8 cellular contexts compared by ENCODE assay signal in genomic region chr14:87679094-87679493, GRCh38.
"Had no signal": no experiment of that assay in that cellular context is flagged by ENCODE, and none has a peak within 500 bp of the region (broad histone marks: within the 10 kb centered on the region; RNA-seq: fewer than 3 reads in every experiment).

No MANE protein-coding gene starts in this region.

- H3K4me3 ChIP-seq: GM23248, HAP-1, K562 had no signal

- DNase-seq: GM23248, GOT3, H7, IMR-90, KG1 had no signal

- H3K36me3 ChIP-seq: HAP-1 had no signal

- H3K4me1 ChIP-seq: HAP-1 had no signal

- H3K9me3 ChIP-seq: HAP-1 had no signal

- ATAC-seq: HCT116, K562 had no signal

- H3K27ac ChIP-seq: GM23248 had no signal
